In the genomic region with DNA sequence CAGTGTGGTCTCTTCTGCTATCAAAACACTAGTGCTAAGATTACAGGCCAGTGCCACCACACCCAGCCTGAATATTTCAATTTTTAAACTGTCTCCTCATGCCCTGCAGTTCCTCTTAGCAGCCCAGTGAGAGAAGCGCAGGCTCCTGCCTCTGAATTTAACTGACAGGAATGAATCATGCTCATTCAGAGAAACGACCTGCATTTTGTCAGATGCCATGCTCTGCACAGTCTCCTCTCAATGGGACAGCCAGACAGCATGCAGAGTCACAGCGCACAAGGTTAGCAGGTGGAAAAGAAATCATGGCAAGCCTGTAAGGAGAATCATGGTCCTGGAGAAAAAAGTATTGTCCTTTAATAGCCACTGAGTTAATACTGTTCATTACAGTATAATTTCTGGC, we compare ENCODE assay signal across 1 cellular context.
TF ChIP-seq lines count a peak whose summit lies in the region.

No MANE protein-coding gene starts in this region.

TF ChIP-seq in H1, 55 proteins besides CTCF, POLR2A, EP300 and RAD21 (continued from another document):
- TF ChIP-seq, protein P1, sequence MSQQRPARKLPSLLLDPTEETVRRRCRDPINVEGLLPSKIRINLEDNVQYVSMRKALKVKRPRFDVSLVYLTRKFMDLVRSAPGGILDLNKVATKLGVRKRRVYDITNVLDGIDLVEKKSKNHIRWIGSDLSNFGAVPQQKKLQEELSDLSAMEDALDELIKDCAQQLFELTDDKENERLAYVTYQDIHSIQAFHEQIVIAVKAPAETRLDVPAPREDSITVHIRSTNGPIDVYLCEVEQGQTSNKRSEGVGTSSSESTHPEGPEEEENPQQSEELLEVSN (IDR thresholded peaks at IDR 0.05) = no peak
- no peak for TF ChIP-seq KDM5A (IDR thresholded peaks at IDR 0.05; ENCODE audit: low read length)
- no peak for TF ChIP-seq BACH1 (IDR thresholded peaks at IDR 0.05; ENCODE audit: low read length)
- no peak for TF ChIP-seq FOSL1 (IDR thresholded peaks at IDR 0.05; ENCODE audit: insufficient read depth, low read depth, low read length)
- TF ChIP-seq BRCA1 (IDR thresholded peaks at IDR 0.05; ENCODE audit: low read depth, low read length) = no peak
- no peak for TF ChIP-seq JUN (IDR thresholded peaks at IDR 0.05; ENCODE audit: low read depth, low read length)
- no peak for TF ChIP-seq RNF2 (IDR thresholded peaks at IDR 0.05; ENCODE audit: borderline replicate concordance, low read depth, low read length, missing control alignments, poor library complexity, severe bottlenecking)
- TF ChIP-seq SUZ12 (IDR thresholded peaks at IDR 0.05; ENCODE audit: low read length) = no peak
- TF ChIP-seq PHF8 (conservative IDR thresholded peaks at IDR 0.05; ENCODE audit: low read depth, low read length) = no peak
- no peak for TF ChIP-seq CEBPB (IDR thresholded peaks at IDR 0.05; ENCODE audit: low read depth, low read length)
- no peak for TF ChIP-seq ATF3 (IDR thresholded peaks at IDR 0.05; ENCODE audit: insufficient read depth, low read depth, low read length)
- no peak for TF ChIP-seq TAF7 (optimal IDR thresholded peaks at IDR 0.05; ENCODE audit: borderline replicate concordance, low read depth, low read length)
- TF ChIP-seq JUND (IDR thresholded peaks at IDR 0.05; ENCODE audit: low read length) = no peak
- no peak for TF ChIP-seq NANOG (IDR thresholded peaks at IDR 0.05; ENCODE audit: insufficient read depth, low read depth, low read length, poor library complexity, severe bottlenecking)
- no peak for TF ChIP-seq SAP30 (IDR thresholded peaks at IDR 0.05; ENCODE audit: insufficient read depth, insufficient replicate concordance, low read length)
